ENCODE assay signal across 21 cellular contexts in genomic region chr5:120367896-120368634, GRCh38.
DNase-seq lines count a peak whose midpoint lies in the region; ATAC-seq, FAIRE-seq and TF ChIP-seq lines count a peak whose summit lies in the region.
"Had no signal": no experiment of that assay in that cellular context is flagged by ENCODE, and none has a peak within 500 bp of the region (broad histone marks: within the 10 kb centered on the region; RNA-seq: fewer than 3 reads in every experiment).

No MANE protein-coding gene starts in this region.

- dilution Hi-C loops in mammary epithelial cell (cut with HindIII; ENCODE audit: low sequenced_read_pairs): no loop called here

- 85% methylated on average over 9 of the region's 13 CpGs for WGBS in mammary epithelial cell (ENCODE audit: low coverage, missing lambda C conversion rate)

- no peak for FAIRE-seq in kidney (lab: Jason Lieb, UNC)
- FAIRE-seq: GM12878 had no signal

- H3K27me3 ChIP-seq in breast epithelium (no peaks in the 10 kb centered on the region), mammary epithelial cell (ENCODE audit: insufficient read depth, low read length) (no peaks in the 10 kb centered on the region)

- CTCF ChIA-PET in MCF 10A (lab: Yijun Ruan, JAX) (interaction anchor here (0.6 to 1.9 kb wide), 3 partner anchors 90 to 94 kb away, joined by 3 to 7 read pairs (median 3); no protein-coding TSS in a partner anchor), mammary epithelial cell (lab: Charles Lee; ENCODE audit: low non-redundant PET) (no interaction called here)

- no peaks in the 10 kb centered on the region for H3K79me2 ChIP-seq in mammary epithelial cell (ENCODE audit: insufficient read depth, low read length)

- peaks cover 2% of the 10 kb centered on the region for H3K9me3 Mint-ChIP-seq in MCF 10A (ENCODE audit: unreplicated experiment)
- H3K9me3 Mint-ChIP-seq in stimulated activated effector memory CD8-positive, alpha-beta T cell treated with anti-CD3 and anti-CD28 coated beads, Interleukin-12 subunit alpha, Interleukin-12 subunit beta, amount 100 ng/mL, for 72 hours: peaks cover 8% of the 10 kb centered on the region
- H3K9me3 Mint-ChIP-seq: CD8-positive, alpha-beta T cell had no signal

- ATAC-seq in stimulated activated effector memory CD8-positive, alpha-beta T cell treated with anti-CD3 and anti-CD28 coated beads, Interleukin-12 subunit alpha, Interleukin-12 subunit beta, amount 100 ng/mL, for 72 hours: peak; percentile 45
- no peak for ATAC-seq in HG03175 (IDR thresholded peaks at IDR 0.05; ENCODE audit: unreplicated experiment)
- ATAC-seq: CD8-positive, alpha-beta T cell had no signal

- H2AFZ ChIP-seq in mammary epithelial cell (ENCODE audit: low read depth, low read length): peak overlapping the region; percentile 53
- H2AFZ ChIP-seq: GM23248 had no signal

- H3K27me3 Mint-ChIP-seq in MCF 10A (ENCODE audit: insufficient read depth, unreplicated experiment): no peaks in the 10 kb centered on the region
- H3K27me3 Mint-ChIP-seq: IgD-negative memory B cell had no signal

- H3K9me3 ChIP-seq in breast epithelium: no peaks in the 10 kb centered on the region
- H3K9me3 ChIP-seq in mammary epithelial cell (replicated peaks; ENCODE audit: insufficient read depth, low read length): peaks cover 3% of the 10 kb centered on the region
- no peaks in the 10 kb centered on the region for H3K9me3 ChIP-seq in kidney (ENCODE audit: control insufficient read depth in 1 of 2, low read length in 2 of 2)

- no peak for TF ChIP-seq POLR2A in breast epithelium (IDR thresholded peaks at IDR 0.05)

- POLR2A ChIA-PET in MCF 10A (lab: Yijun Ruan, JAX): interaction anchor here (1.2 to 2.2 kb wide), 2 partner anchors 11 kb away, joined by 3 to 5 read pairs; no protein-coding TSS in a partner anchor

- H3K27ac ChIP-seq in breast epithelium: no peak overlapping the region
- H3K27ac ChIP-seq in mammary epithelial cell (ENCODE audit: insufficient read depth, low read depth, low read length): no peak overlapping the region
- no peak overlapping the region for H3K27ac ChIP-seq in kidney (ENCODE audit: low read depth in 2 of 2, low read length in 2 of 2)
- H3K27ac ChIP-seq: 22Rv1, GM23248 had no signal

- TF ChIP-seq CTCF in MCF 10A (IDR thresholded peaks at IDR 0.05; ENCODE audit: unreplicated experiment) (no peak), breast epithelium (IDR thresholded peaks at IDR 0.05) (no peak), mammary epithelial cell (conservative IDR thresholded peaks at IDR 0.05 in 1 of 2, IDR thresholded peaks at IDR 0.05 in 1 of 2; ENCODE audit: extremely low read depth in 1 of 2, insufficient read depth in 1 of 2, low read depth in 1 of 2, low read length in 2 of 2) (no peak), kidney (IDR thresholded peaks at IDR 0.05; ENCODE audit: borderline replicate concordance, extremely low read depth, insufficient read depth) (no peak)

- no peak overlapping the region for H3K4me3 Mint-ChIP-seq in MCF 10A (ENCODE audit: unreplicated experiment)
- no peak overlapping the region for H3K4me3 Mint-ChIP-seq in stimulated activated effector memory CD8-positive, alpha-beta T cell treated with anti-CD3 and anti-CD28 coated beads, Interleukin-12 subunit alpha, Interleukin-12 subunit beta, amount 100 ng/mL, for 72 hours
- H3K4me3 Mint-ChIP-seq: CD8-positive, alpha-beta T cell; IgD-negative memory B cell had no signal

- intact Hi-C loops in MCF 10A (cut with micrococcal nuclease): no loop called here
- intact Hi-C loops in breast epithelium (cut with DNase I; ENCODE audit: low total_unique reads): no loop called here
- intact Hi-C loops in mammary epithelial cell (cut with micrococcal nuclease): no loop called here
- intact Hi-C loops in kidney (cut with DNase I): no loop called here

- BruUV-seq in MCF 10A (replicated peaks; lab: Mats Ljungman, UMichigan) (no TSS peak), mammary epithelial cell (replicated peaks; lab: Mats Ljungman, UMichigan) (no TSS peak)

- no peaks in the 10 kb centered on the region for H3K36me3 Mint-ChIP-seq in MCF 10A (ENCODE audit: insufficient read depth, unreplicated experiment)
- no peaks in the 10 kb centered on the region for H3K36me3 Mint-ChIP-seq in stimulated activated effector memory CD8-positive, alpha-beta T cell treated with anti-CD3 and anti-CD28 coated beads, Interleukin-12 subunit alpha, Interleukin-12 subunit beta, amount 100 ng/mL, for 72 hours
- H3K36me3 Mint-ChIP-seq: CD8-positive, alpha-beta T cell; IgD-negative memory B cell had no signal

- H3K36me3 ChIP-seq in breast epithelium (no peaks in the 10 kb centered on the region), mammary epithelial cell (ENCODE audit: insufficient read depth, low read length) (no peaks in the 10 kb centered on the region), kidney (ENCODE audit: control insufficient read depth in 1 of 2, insufficient read depth in 2 of 2, low read length in 2 of 2) (no peaks in the 10 kb centered on the region)

- DNase-seq in MCF 10A (ENCODE audit: unreplicated experiment) (peak; percentile 33), breast epithelium (ENCODE audit: low spot score in 2 of 2) (no peak), mammary epithelial cell (no peak), kidney (peak; percentile 35), H4 (ENCODE audit: low spot score) (no peak), NCI-H146 (lab: John Stamatoyannopoulos, UW) (no peak)
- DNase-seq in stimulated activated effector memory CD8-positive, alpha-beta T cell treated with anti-CD3 and anti-CD28 coated beads, Interleukin-12 subunit alpha, Interleukin-12 subunit beta, amount 100 ng/mL, for 72 hours (ENCODE audit: low spot score in 2 of 2): no peak
- DNase-seq: ACHN; C1 segment of cervical spinal cord; CD8-positive, alpha-beta T cell; DND-41; GM23248; NCI-H1417; NCI-H187; NCI-H446; NCI-H526; SHP77 treated with DMSO at 0.1 percent for 48 hours had no signal

- H3K9ac ChIP-seq in mammary epithelial cell (ENCODE audit: insufficient read depth, low read length) (no peak overlapping the region), kidney (ENCODE audit: low read length in 2 of 2) (no peak overlapping the region)
- H3K9ac ChIP-seq: GM23248 had no signal

- H3K27ac Mint-ChIP-seq in MCF 10A (ENCODE audit: low read depth, unreplicated experiment): no peak overlapping the region
- no peak overlapping the region for H3K27ac Mint-ChIP-seq in stimulated activated effector memory CD8-positive, alpha-beta T cell treated with anti-CD3 and anti-CD28 coated beads, Interleukin-12 subunit alpha, Interleukin-12 subunit beta, amount 100 ng/mL, for 72 hours
- H3K27ac Mint-ChIP-seq: CD8-positive, alpha-beta T cell had no signal

- H3K4me2 ChIP-seq in mammary epithelial cell (ENCODE audit: insufficient read depth, low read depth, low read length): no peak overlapping the region

- no peaks in the 10 kb centered on the region for H4K20me1 ChIP-seq in mammary epithelial cell (ENCODE audit: insufficient read depth, low read length)

- in situ Hi-C loops in mammary epithelial cell (cut with MboI; ENCODE audit: low sequenced_read_pairs in 2 of 2): no loop called here

- H3K4me3 ChIP-seq in breast epithelium (no peak overlapping the region), mammary epithelial cell (replicated peaks in 1 of 3; ENCODE audit: insufficient read depth in 1 of 3, low read depth in 2 of 3, low read length in 3 of 3) (no peak overlapping the region), kidney (ENCODE audit: low read length in 2 of 2) (no peak overlapping the region)
- H3K4me3 ChIP-seq: GM12878, GM23248 had no signal

- H3K4me1 Mint-ChIP-seq in MCF 10A (ENCODE audit: insufficient read depth, unreplicated experiment): peaks cover 31% of the 10 kb centered on the region
- no peaks in the 10 kb centered on the region for H3K4me1 Mint-ChIP-seq in stimulated activated effector memory CD8-positive, alpha-beta T cell treated with anti-CD3 and anti-CD28 coated beads, Interleukin-12 subunit alpha, Interleukin-12 subunit beta, amount 100 ng/mL, for 72 hours
- H3K4me1 Mint-ChIP-seq: IgD-negative memory B cell had no signal

- H3K4me1 ChIP-seq in breast epithelium: no peaks in the 10 kb centered on the region
- H3K4me1 ChIP-seq in mammary epithelial cell (ENCODE audit: insufficient read depth, low read length): peaks cover 20% of the 10 kb centered on the region
- no peaks in the 10 kb centered on the region for H3K4me1 ChIP-seq in kidney (ENCODE audit: control insufficient read depth in 1 of 2, insufficient read depth in 1 of 2, low read depth in 1 of 2, low read length in 2 of 2)

Comparison
In these comparisons a context has a peak if more than half of its experiments do, and no peak if none do; other contexts are left out.
1. DNase-seq: peak in MCF 10A (single experiment) and kidney (single experiment); none in breast epithelium (0 of 2), mammary epithelial cell (single experiment), stimulated activated effector memory CD8-positive, alpha-beta T cell treated with anti-CD3 and anti-CD28 coated beads, Interleukin-12 subunit alpha, Interleukin-12 subunit beta, amount 100 ng/mL, for 72 hours (0 of 2), H4 (single experiment) and NCI-H146 (single experiment).